In genomic region chr10:98460837-98461499, GRCh38 we compare ENCODE assay signal across 1 cellular context.
TF ChIP-seq lines count a peak whose summit lies in the region.

No MANE protein-coding gene starts in this region.

TF ChIP-seq in A549, 52 proteins besides CTCF, POLR2A, EP300 and RAD21 (continued from another document):
- TF ChIP-seq, protein P1, sequence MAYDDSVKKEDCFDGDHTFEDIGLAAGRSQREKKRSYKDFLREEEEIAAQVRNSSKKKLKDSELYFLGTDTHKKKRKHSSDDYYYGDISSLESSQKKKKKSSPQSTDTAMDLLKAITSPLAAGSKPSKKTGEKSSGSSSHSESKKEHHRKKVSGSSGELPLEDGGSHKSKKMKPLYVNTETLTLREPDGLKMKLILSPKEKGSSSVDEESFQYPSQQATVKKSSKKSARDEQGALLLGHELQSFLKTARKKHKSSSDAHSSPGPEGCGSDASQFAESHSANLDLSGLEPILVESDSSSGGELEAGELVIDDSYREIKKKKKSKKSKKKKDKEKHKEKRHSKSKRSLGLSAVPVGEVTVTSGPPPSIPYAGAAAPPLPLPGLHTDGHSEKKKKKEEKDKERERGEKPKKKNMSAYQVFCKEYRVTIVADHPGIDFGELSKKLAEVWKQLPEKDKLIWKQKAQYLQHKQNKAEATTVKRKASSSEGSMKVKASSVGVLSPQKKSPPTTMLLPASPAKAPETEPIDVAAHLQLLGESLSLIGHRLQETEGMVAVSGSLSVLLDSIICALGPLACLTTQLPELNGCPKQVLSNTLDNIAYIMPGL (CRISPR knock-in tag; IDR thresholded peaks at IDR 0.05; ENCODE audit: borderline replicate concordance) = no peak
- TF ChIP-seq TFCP2L1 (CRISPR knock-in tag; IDR thresholded peaks at IDR 0.05) (no peak), SMC3 (IDR thresholded peaks at IDR 0.05) (no peak), PHF8 (IDR thresholded peaks at IDR 0.05; ENCODE audit: borderline replicate concordance, low read depth) (no peak), CEBPB (IDR thresholded peaks at IDR 0.05) (peak; percentile 87 to 91), JUNB (IDR thresholded peaks at IDR 0.05) (peak; percentile 96), RNF2 (IDR thresholded peaks at IDR 0.05; ENCODE audit: borderline replicate concordance, low read depth) (no peak), JUN (IDR thresholded peaks at IDR 0.05) (peak; percentile 50 to 73; a peak in 3 of 5 replicates), CBX2 (IDR thresholded peaks at IDR 0.05; ENCODE audit: borderline replicate concordance, low read depth) (no peak), ZNF302 (CRISPR knock-in tag; IDR thresholded peaks at IDR 0.05) (no peak), HOXB13 (CRISPR knock-in tag; IDR thresholded peaks at IDR 0.05; ENCODE audit: low read depth) (no peak)
- TF ChIP-seq, protein P2, sequence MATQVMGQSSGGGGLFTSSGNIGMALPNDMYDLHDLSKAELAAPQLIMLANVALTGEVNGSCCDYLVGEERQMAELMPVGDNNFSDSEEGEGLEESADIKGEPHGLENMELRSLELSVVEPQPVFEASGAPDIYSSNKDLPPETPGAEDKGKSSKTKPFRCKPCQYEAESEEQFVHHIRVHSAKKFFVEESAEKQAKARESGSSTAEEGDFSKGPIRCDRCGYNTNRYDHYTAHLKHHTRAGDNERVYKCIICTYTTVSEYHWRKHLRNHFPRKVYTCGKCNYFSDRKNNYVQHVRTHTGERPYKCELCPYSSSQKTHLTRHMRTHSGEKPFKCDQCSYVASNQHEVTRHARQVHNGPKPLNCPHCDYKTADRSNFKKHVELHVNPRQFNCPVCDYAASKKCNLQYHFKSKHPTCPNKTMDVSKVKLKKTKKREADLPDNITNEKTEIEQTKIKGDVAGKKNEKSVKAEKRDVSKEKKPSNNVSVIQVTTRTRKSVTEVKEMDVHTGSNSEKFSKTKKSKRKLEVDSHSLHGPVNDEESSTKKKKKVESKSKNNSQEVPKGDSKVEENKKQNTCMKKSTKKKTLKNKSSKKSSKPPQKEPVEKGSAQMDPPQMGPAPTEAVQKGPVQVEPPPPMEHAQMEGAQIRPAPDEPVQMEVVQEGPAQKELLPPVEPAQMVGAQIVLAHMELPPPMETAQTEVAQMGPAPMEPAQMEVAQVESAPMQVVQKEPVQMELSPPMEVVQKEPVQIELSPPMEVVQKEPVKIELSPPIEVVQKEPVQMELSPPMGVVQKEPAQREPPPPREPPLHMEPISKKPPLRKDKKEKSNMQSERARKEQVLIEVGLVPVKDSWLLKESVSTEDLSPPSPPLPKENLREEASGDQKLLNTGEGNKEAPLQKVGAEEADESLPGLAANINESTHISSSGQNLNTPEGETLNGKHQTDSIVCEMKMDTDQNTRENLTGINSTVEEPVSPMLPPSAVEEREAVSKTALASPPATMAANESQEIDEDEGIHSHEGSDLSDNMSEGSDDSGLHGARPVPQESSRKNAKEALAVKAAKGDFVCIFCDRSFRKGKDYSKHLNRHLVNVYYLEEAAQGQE (IDR thresholded peaks at IDR 0.05) = no peak
